Comparison of ENCODE assay signal across 20 cellular contexts in genomic region chr17:62070900-62071299, GRCh38. TPM values are rescaled to one million over a fixed set of nuclear protein-coding genes. Genes with fewer than 3 reads are reported as not detected.
DNase-seq lines count a peak whose midpoint lies in the region; ATAC-seq, FAIRE-seq and TF ChIP-seq lines count a peak whose summit lies in the region.
"Had no signal": no experiment of that assay in that cellular context is flagged by ENCODE, and none has a peak within 500 bp of the region (broad histone marks: within the 10 kb centered on the region; RNA-seq: fewer than 3 reads in every experiment).

No MANE protein-coding gene starts in this region.

- no peaks in the 10 kb centered on the region for H3K9me3 ChIP-seq in A549
- H3K9me3 ChIP-seq in HCT116 (ENCODE audit: control insufficient read depth in 1 of 2, insufficient read depth in 1 of 2, low read depth in 1 of 2, low read length in 2 of 2) = no peaks in the 10 kb centered on the region
- H3K9me3 ChIP-seq in K562 (replicated peaks; ENCODE audit: control insufficient read depth, insufficient read depth, low read depth, low read length) = no peaks in the 10 kb centered on the region
- no peaks in the 10 kb centered on the region for H3K9me3 ChIP-seq in endothelial cell of umbilical vein (replicated peaks; ENCODE audit: control insufficient read depth, insufficient read depth, low read length)

- H3K9me3 Mint-ChIP-seq in activated T-helper 17 cell treated with anti-CD3 and anti-CD28 coated beads, Interleukin-2, amount 50 U/mL, for 72 hours = no peaks in the 10 kb centered on the region
- H3K9me3 Mint-ChIP-seq: CD4-positive, alpha-beta memory T cell had no signal

- H3K36me3 ChIP-seq in HCT116 (ENCODE audit: control insufficient read depth in 1 of 2, insufficient read depth in 2 of 2, low read length in 2 of 2) (no peaks in the 10 kb centered on the region), K562 (ENCODE audit: control insufficient read depth, insufficient read depth, low read length) (no peaks in the 10 kb centered on the region), endothelial cell of umbilical vein (ENCODE audit: control insufficient read depth in 2 of 2, extremely low read depth in 1 of 2, insufficient read depth in 2 of 2, low read length in 2 of 2) (no peaks in the 10 kb centered on the region)

- no peak overlapping the region for H3K27ac Mint-ChIP-seq in activated T-helper 17 cell treated with anti-CD3 and anti-CD28 coated beads, Interleukin-2, amount 50 U/mL, for 72 hours

- in situ Hi-C loops in K562 (cut with MboI) = no loop called here

- H4K20me1 ChIP-seq in HCT116 (ENCODE audit: insufficient read depth) = no peaks in the 10 kb centered on the region
- no peaks in the 10 kb centered on the region for H4K20me1 ChIP-seq in K562 (replicated peaks; ENCODE audit: control insufficient read depth, insufficient read depth, low read length)
- H4K20me1 ChIP-seq in endothelial cell of umbilical vein (replicated peaks; ENCODE audit: control insufficient read depth, extremely low read depth, insufficient read depth, low read length) = no peaks in the 10 kb centered on the region

- no peak overlapping the region for H3K4me3 Mint-ChIP-seq in activated T-helper 17 cell treated with anti-CD3 and anti-CD28 coated beads, Interleukin-2, amount 50 U/mL, for 72 hours
- H3K4me3 Mint-ChIP-seq: CD4-positive, alpha-beta memory T cell had no signal

- BruUV-seq in HCT116 (replicated peaks; lab: Mats Ljungman, UMichigan) (no TSS peak), K562 (replicated peaks; lab: Mats Ljungman, UMichigan) (no TSS peak), endothelial cell of umbilical vein (replicated peaks; lab: Mats Ljungman, UMichigan) (no TSS peak)

- no peaks in the 10 kb centered on the region for H3K79me2 ChIP-seq in HCT116 (ENCODE audit: insufficient read depth, low read length)
- no peaks in the 10 kb centered on the region for H3K79me2 ChIP-seq in K562 (ENCODE audit: control insufficient read depth, insufficient read depth, low read length)
- no peaks in the 10 kb centered on the region for H3K79me2 ChIP-seq in endothelial cell of umbilical vein (ENCODE audit: control insufficient read depth, insufficient read depth, low read length)

- CTCF ChIA-PET in A549 (lab: Yijun Ruan, JAX) = interaction anchor here (0.6 to 5.2 kb wide), 6 partner anchors 10 to 1513 kb away, joined by 3 to 38 read pairs (median 4); no protein-coding TSS in a partner anchor
- CTCF ChIA-PET in HCT116 (lab: Charles Lee) = interaction anchor here (1.6 to 2.0 kb wide), 2 partner anchors 39 kb away, joined by 5 to 8 read pairs; no protein-coding TSS in a partner anchor
- CTCF ChIA-PET in K562 (lab: Yijun Ruan, JAX; ENCODE audit: low intra/inter-chr PET ratio) = no interaction called here
- CTCF ChIA-PET in endothelial cell of umbilical vein (lab: Charles Lee) = no interaction called here

- RAD21 ChIA-PET in HCT116 (lab: Charles Lee; ENCODE audit: low non-redundant PET in 1 of 2, low total read pairs in 2 of 2, uncharacterized antibody in 2 of 2, unreplicated experiment in 2 of 2) = no interaction called here

- TF ChIP-seq CTCF in A549 (IDR thresholded peaks at IDR 0.05) (no peak), HCT116 (IDR thresholded peaks at IDR 0.05 in 2 of 3, conservative IDR thresholded peaks at IDR 0.05 in 1 of 3; ENCODE audit: borderline replicate concordance in 1 of 3, insufficient read depth in 1 of 3, low read depth in 2 of 3, low read length in 2 of 3) (no peak), K562 (IDR thresholded peaks at IDR 0.05 in 2 of 3, conservative IDR thresholded peaks at IDR 0.05 in 1 of 3; ENCODE audit: insufficient read depth in 2 of 3, low read depth in 1 of 3, low read length in 3 of 3) (no peak), endothelial cell of umbilical vein (IDR thresholded peaks at IDR 0.05; ENCODE audit: extremely low read depth in 1 of 2, insufficient read depth in 1 of 2, low read depth in 1 of 2, low read length in 2 of 2) (no peak)

- dilution Hi-C loops in endothelial cell of umbilical vein (cut with MboI; ENCODE audit: extremely low pct_ligation_motif_present, low sequenced_read_pairs) = no loop called here

- peaks cover 1% of the 10 kb centered on the region for H3K36me3 Mint-ChIP-seq in activated T-helper 17 cell treated with anti-CD3 and anti-CD28 coated beads, Interleukin-2, amount 50 U/mL, for 72 hours (ENCODE audit: low read depth)

- no peaks in the 10 kb centered on the region for H3K9me1 ChIP-seq in K562 (ENCODE audit: control insufficient read depth, insufficient read depth, low read length)
- H3K9me1 ChIP-seq in endothelial cell of umbilical vein (replicated peaks; ENCODE audit: control insufficient read depth, extremely low read depth, insufficient read depth, low read length) = no peaks in the 10 kb centered on the region

- no peak for FAIRE-seq in A549 (lab: Jason Lieb, UNC)
- no peak for FAIRE-seq in K562 (lab: Jason Lieb, UNC)
- FAIRE-seq in endothelial cell of umbilical vein (lab: Jason Lieb, UNC) = peak; percentile 52
- no peak for FAIRE-seq in RCC 7860 (lab: Jason Lieb, UNC)
- FAIRE-seq: GM12891, GM18507 had no signal

- WGBS in A549 (ENCODE audit: missing lambda C conversion rate) = 67% methylated on average over 2 of the region's 2 CpGs
- WGBS in K562 (ENCODE audit: insufficient coverage, low coverage, missing lambda C conversion rate) = 41% methylated on average over 2 of the region's 2 CpGs

- TF ChIP-seq POLR2A in A549 (IDR thresholded peaks at IDR 0.05; ENCODE audit: low read length) (no peak), HCT116 (IDR thresholded peaks at IDR 0.05; ENCODE audit: borderline replicate concordance, extremely low read depth, insufficient read depth, insufficient read length) (no peak), K562 (conservative IDR thresholded peaks at IDR 0.05) (no peak), endothelial cell of umbilical vein (IDR thresholded peaks at IDR 0.05; ENCODE audit: low read depth, low read length) (no peak)

- no peaks in the 10 kb centered on the region for H3K27me3 ChIP-seq in HCT116 (ENCODE audit: insufficient read depth, low read length)
- no peaks in the 10 kb centered on the region for H3K27me3 ChIP-seq in K562 (ENCODE audit: control insufficient read depth in 2 of 2, insufficient read depth in 2 of 2, low read length in 2 of 2)
- no peaks in the 10 kb centered on the region for H3K27me3 ChIP-seq in endothelial cell of umbilical vein (ENCODE audit: control insufficient read depth in 2 of 2, insufficient read depth in 2 of 2, low read length in 2 of 2)

- ATAC-seq in A549 (no peak), HCT116 (no peak), K562 (no peak), GM18520 (IDR thresholded peaks at IDR 0.05; ENCODE audit: unreplicated experiment) (no peak)
- no peak for ATAC-seq in activated T-helper 17 cell treated with anti-CD3 and anti-CD28 coated beads, Interleukin-2, amount 50 U/mL, for 72 hours (replicated peaks)

- H3K4me3 ChIP-seq in A549 (no peak overlapping the region), HCT116 (replicated peaks in 1 of 2; ENCODE audit: low read depth in 1 of 2, low read length in 2 of 2) (no peak overlapping the region), K562 (no peak overlapping the region), endothelial cell of umbilical vein (replicated peaks in 1 of 3; ENCODE audit: insufficient read depth in 1 of 3, low read depth in 1 of 3, low read length in 3 of 3) (no peak overlapping the region)

- H3K9ac ChIP-seq in HCT116 (ENCODE audit: low read length) (no peak overlapping the region), K562 (ENCODE audit: insufficient read depth in 1 of 2, low read depth in 2 of 2, low read length in 2 of 2) (no peak overlapping the region), endothelial cell of umbilical vein (replicated peaks; ENCODE audit: extremely low read depth, insufficient read depth, low read length) (no peak overlapping the region)

- H2AFZ ChIP-seq in HCT116 (ENCODE audit: low read depth, low read length, poor library complexity, severe bottlenecking) (peak overlapping the region; percentile 42), K562 (ENCODE audit: low read depth, low read length) (no peak overlapping the region), endothelial cell of umbilical vein (ENCODE audit: low read depth, low read length) (no peak overlapping the region)

- TF ChIP-seq RAD21 in A549 (conservative IDR thresholded peaks at IDR 0.05 in 1 of 2, IDR thresholded peaks at IDR 0.05 in 1 of 2) (no peak), HCT116 (IDR thresholded peaks at IDR 0.05; ENCODE audit: low read depth) (no peak), K562 (CRISPR knock-in tag; conservative IDR thresholded peaks at IDR 0.05 in 1 of 2, IDR thresholded peaks at IDR 0.05 in 1 of 2) (no peak)

- no peak overlapping the region for H3K4me2 ChIP-seq in A549
- no peak overlapping the region for H3K4me2 ChIP-seq in HCT116 (ENCODE audit: low read length)
- no peak overlapping the region for H3K4me2 ChIP-seq in K562 (ENCODE audit: insufficient read depth, low read length)
- H3K4me2 ChIP-seq in endothelial cell of umbilical vein (ENCODE audit: insufficient read depth, low read length) = no peak overlapping the region

- DNase-seq in A549 (ENCODE audit: low read depth in 1 of 2, low spot score in 1 of 2) (no peak), HCT116 (ENCODE audit: low read depth, low spot score) (no peak), K562 (ENCODE audit: extremely low read depth in 1 of 4, low spot score in 3 of 4) (no peak), endothelial cell of umbilical vein (ENCODE audit: low read depth, low spot score) (no peak), RCC 7860 (ENCODE audit: low spot score) (no peak), NCI-H128 (lab: John Stamatoyannopoulos, UW; ENCODE audit: unreplicated experiment) (no peak)
- DNase-seq: 8988T; C1 segment of cervical spinal cord; Calu3; CD4-positive, alpha-beta memory T cell; COR-L47; DMS53; GF-D8; GOT3; H7; HCEC 1CT had no signal

- no peak overlapping the region for H3K27ac ChIP-seq in A549
- H3K27ac ChIP-seq in HCT116 (ENCODE audit: low read depth, low read length) = no peak overlapping the region
- H3K27ac ChIP-seq in K562 (ENCODE audit: extremely low read depth, low read depth, low read length) = no peak overlapping the region
- H3K27ac ChIP-seq in endothelial cell of umbilical vein (ENCODE audit: insufficient read depth, low read depth, low read length) = no peak overlapping the region

- intact Hi-C loops in HCT116 (cut with micrococcal nuclease) (no loop called here), K562 (cut with micrococcal nuclease) (no loop called here), endothelial cell of umbilical vein (cut with micrococcal nuclease) (no loop called here)

- H3K27me3 Mint-ChIP-seq in activated T-helper 17 cell treated with anti-CD3 and anti-CD28 coated beads, Interleukin-2, amount 50 U/mL, for 72 hours = no peaks in the 10 kb centered on the region
- H3K27me3 Mint-ChIP-seq: CD4-positive, alpha-beta memory T cell had no signal

- H3K4me1 ChIP-seq in A549 (peaks cover 17% of the 10 kb centered on the region), HCT116 (ENCODE audit: control insufficient read depth in 1 of 2, insufficient read depth in 2 of 2, low read length in 2 of 2) (peaks cover 4 to 8% of the 10 kb centered on the region in 2 experiments), K562 (replicated peaks in 1 of 2; ENCODE audit: control insufficient read depth in 2 of 2, insufficient read depth in 2 of 2, low read length in 2 of 2) (peaks cover 6 to 9% of the 10 kb centered on the region in 2 experiments; a peak in 3 of 5 replicates), endothelial cell of umbilical vein (ENCODE audit: control insufficient read depth, extremely low read depth, insufficient read depth, low read length) (no peaks in the 10 kb centered on the region)

- no peaks in the 10 kb centered on the region for H3K9me2 ChIP-seq in HCT116 (ENCODE audit: insufficient read depth)

- POLR2A ChIA-PET in A549 (lab: Yijun Ruan, JAX) = no interaction called here
- POLR2A ChIA-PET in HCT116 (lab: Charles Lee) = no interaction called here
- POLR2A ChIA-PET in K562 (lab: Yijun Ruan, JAX) = no interaction called here
- POLR2A ChIA-PET in endothelial cell of umbilical vein (lab: Charles Lee) = no interaction called here

- H3K4me1 Mint-ChIP-seq in activated T-helper 17 cell treated with anti-CD3 and anti-CD28 coated beads, Interleukin-2, amount 50 U/mL, for 72 hours = peaks cover 8% of the 10 kb centered on the region

- TF ChIP-seq EP300 in A549 (IDR thresholded peaks at IDR 0.05) (no peak), K562 (IDR thresholded peaks at IDR 0.05; ENCODE audit: low read length) (no peak)

RNA-seq across cellular contexts. Expression of gene MED13, which starts 5.8 kb away (rescaled TPM):
- polyA plus RNA-seq in A549 (2011; rRNA removed) = 64.1 and 71.4 TPM in 2 replicates
- polyA plus RNA-seq in A549 (2012; cell fraction: cytosol; rRNA removed) = 8.4 and 8.9 TPM in 2 replicates
- polyA plus RNA-seq in A549 (2012; cell fraction: nucleus; rRNA removed) = 6.7 and 8.3 TPM in 2 replicates
- 14.1 to 14.9 TPM (median 14.8 TPM) in 3 replicates for polyA plus RNA-seq in A549 (2017; fragmentation: RNase III; extraction: RNeasy Plus Mini Kit Qiagen cat#74134 plus additional on column Dnase treatment)
- polyA minus RNA-seq in A549 (2011; rRNA and poly(A)+ RNA removed) = 252 and 288 TPM in 2 replicates
- total RNA-seq in HCT116 (2021; ENCODE audit: unreplicated experiment) = 96.0 TPM
- polyA plus RNA-seq in HCT116 (2012) = 20.4 and 21.2 TPM in 2 replicates
- total RNA-seq in K562 (2011; cell fraction: chromatin; rRNA removed; ENCODE audit: low replicate concordance) = 264 and 586 TPM in 2 replicates
- total RNA-seq in K562 (2011; cell fraction: nucleolus; rRNA removed) = 98.4 and 126 TPM in 2 replicates
- total RNA-seq in K562 (2011; cell fraction: nucleoplasm; rRNA removed) = 186 and 199 TPM in 2 replicates
- 25.1 and 26.9 TPM in 2 replicates for total RNA-seq in K562 (2014; rRNA removed)
- total RNA-seq in K562 (2014; rRNA removed; fragmentation: Illumina TruSeq; extraction: Trizol) = 48.4 and 55.0 TPM in 2 replicates
- total RNA-seq in K562 (2015; rRNA removed; fragmentation: Illumina TruSeq; extraction: Trizol) = 42.5 and 45.4 TPM in 2 replicates
- 42.6 and 46.3 TPM in 2 replicates for total RNA-seq in K562 (2021)
- 36.5 and 36.7 TPM in 2 replicates for polyA plus RNA-seq in K562 (2011; rRNA removed)
- 9.9 and 16.5 TPM in 2 replicates for polyA plus RNA-seq in K562 (2011; cell fraction: cytosol; rRNA removed)
- polyA plus RNA-seq in K562 (2011; cell fraction: nucleus; rRNA removed) = 45.0 and 51.7 TPM in 2 replicates
- polyA plus RNA-seq in K562 (2012) = 10.9 and 13.8 TPM in 2 replicates
- 26.5 and 28.2 TPM in 2 replicates for polyA plus RNA-seq in K562 (2014; fragmentation: Illumina TruSeq; extraction: Trizol)
- polyA plus RNA-seq in K562 (2014; fragmentation: Nextera tagmentation; extraction: Ambion mirVana) = 1 to 10 TPM; 5.4 to 6.1 TPM
- polyA plus RNA-seq in K562 (2014; rRNA removed) = 11.0 and 13.5 TPM in 2 replicates
- polyA minus RNA-seq in K562 (2011; rRNA and poly(A)+ RNA removed) = 235 and 248 TPM in 2 replicates
- polyA minus RNA-seq in K562 (2011; cell fraction: cytosol; rRNA and poly(A)+ RNA removed) = 64.0 and 69.1 TPM in 2 replicates
- 46.3 and 105 TPM in 2 replicates for polyA minus RNA-seq in K562 (2011; cell fraction: nucleus; rRNA and poly(A)+ RNA removed)
- 49.6 and 52.3 TPM in 2 replicates for total RNA-seq in endothelial cell of umbilical vein
- 10.0 and 11.6 TPM in 2 replicates for polyA plus RNA-seq in endothelial cell of umbilical vein
- 12.3 and 12.6 TPM in 2 replicates for polyA plus RNA-seq in endothelial cell of umbilical vein (2011; cell fraction: cytosol; rRNA removed)
- 40.0 and 44.5 TPM in 2 replicates for polyA plus RNA-seq in endothelial cell of umbilical vein (2011; cell fraction: nucleus; rRNA removed)
- 17.1 and 21.4 TPM in 2 replicates for polyA plus RNA-seq in endothelial cell of umbilical vein (2012)
- polyA minus RNA-seq in endothelial cell of umbilical vein = 185 and 196 TPM in 2 replicates
- polyA minus RNA-seq in endothelial cell of umbilical vein (2011; cell fraction: cytosol; rRNA and poly(A)+ RNA removed) = 45.4 TPM
- 165 and 243 TPM in 2 replicates for polyA minus RNA-seq in endothelial cell of umbilical vein (2011; cell fraction: nucleus; rRNA and poly(A)+ RNA removed)
- 10 to 100 TPM; 48.9 to 51.3 TPM for total RNA-seq in activated T-helper 17 cell treated with anti-CD3 and anti-CD28 coated beads, Interleukin-2, amount 50 U/mL, for 72 hours

Comparison
In these comparisons a context has a peak if more than half of its experiments do, and no peak if none do; other contexts are left out.
1. CTCF ChIA-PET loops: an anchor here in A549 (0.6 to 5.2 kb wide) and HCT116 (1.6 to 2.0 kb wide); none called in K562 and endothelial cell of umbilical vein.
2. Of the 35 proteins assayed by ChIP-seq in both K562 and A549: peak only in K562: none; only in A549: none; in both: MAFK; in neither: 34.